ENCODE assay signal across 17 cellular contexts in genomic region chr6:134626589-134626988, GRCh38.
"Had no signal": no experiment of that assay in that cellular context is flagged by ENCODE, and none has a peak within 500 bp of the region (broad histone marks: within the 10 kb centered on the region; RNA-seq: fewer than 3 reads in every experiment).

No MANE protein-coding gene starts in this region.

- H3K9me3 ChIP-seq: tibial nerve, uterus had no signal

- H3K4me1 ChIP-seq: uterus had no signal

- H3K36me3 ChIP-seq: cardiac muscle cell, tibial nerve, uterus had no signal

- H3K27me3 ChIP-seq: cardiac muscle cell, tibial nerve, uterus had no signal

- H3K4me3 ChIP-seq: cardiac muscle cell, tibial nerve, uterus had no signal

- DNase-seq: activated B cell treated with CpG ODN at 0.5 μM for 24 hours; activated CD4-positive, alpha-beta memory T cell treated with anti-CD3 and anti-CD28 coated beads for 36 hours; activated CD4-positive, alpha-beta T cell treated with anti-CD3 and anti-CD28 coated beads for 4 hours; activated gamma-delta T cell treated with Interleukin-2 at 50 U/mL for 16 hours; activated T-cell treated with anti-CD3 and anti-CD28 coated beads for 4 hours; dermis blood vessel endothelial cell; effector memory CD8-positive, alpha-beta T cell; glutamatergic neuron; hypothalamus; kidney; occipital lobe; stimulated activated CD4-positive, alpha-beta T cell treated with anti-CD3 and anti-CD28 coated beads, Interleukin-2, amount 100 ng/mL, for 24 hours; stimulated activated naive CD4-positive, alpha-beta T cell treated with Interleukin-2 at 50 U/mL for 16 hours; uterus had no signal

- ATAC-seq: effector memory CD8-positive, alpha-beta T cell; left lobe of liver had no signal

- H3K27ac ChIP-seq: cardiac muscle cell, tibial nerve, uterus had no signal
